In the genomic region with DNA sequence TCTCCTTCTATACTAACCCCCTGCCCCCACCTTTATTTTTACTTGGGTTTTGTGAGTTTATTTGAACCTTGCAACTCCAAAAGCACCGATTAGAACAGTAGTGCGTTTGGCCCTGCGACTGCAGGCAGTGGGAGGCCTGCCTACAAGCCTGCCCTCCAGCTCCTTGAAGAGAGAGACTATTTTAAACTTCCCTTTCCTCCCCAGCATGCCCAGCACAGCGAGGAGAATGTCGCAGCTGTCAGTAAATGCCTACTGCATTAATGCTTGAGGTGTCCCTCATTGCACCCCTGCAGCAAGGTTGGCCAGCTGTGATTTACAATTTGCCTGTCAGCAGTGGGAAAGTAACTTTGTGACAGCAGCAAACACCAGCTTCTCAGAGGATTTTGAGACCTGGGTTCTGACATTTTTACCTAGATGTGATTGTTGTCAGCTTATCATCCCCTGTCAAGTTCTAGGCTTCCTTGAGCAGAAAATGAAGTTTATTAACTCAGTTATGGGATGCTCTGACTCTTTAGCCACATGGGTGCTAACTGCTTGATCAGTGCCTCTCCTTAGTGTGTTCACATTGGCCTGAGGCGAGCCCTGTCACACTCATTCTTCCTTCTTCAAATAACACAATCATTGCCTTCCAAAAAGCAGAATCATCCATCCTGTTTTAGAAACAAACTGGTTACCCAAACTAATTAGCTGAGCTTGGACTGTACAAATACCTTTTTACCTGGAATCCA, we compare ENCODE assay signal across 23 cellular contexts.
DNase-seq lines count a peak whose midpoint lies in the region; ATAC-seq and TF ChIP-seq lines count a peak whose summit lies in the region.
"Had no signal": no experiment of that assay in that cellular context is flagged by ENCODE, and none has a peak within 500 bp of the region (broad histone marks: within the 10 kb centered on the region; RNA-seq: fewer than 3 reads in every experiment).

No MANE protein-coding gene starts in this region.

- no peaks in the 10 kb centered on the region for H3K36me3 ChIP-seq in stomach
- H3K36me3 ChIP-seq: ascending aorta, sigmoid colon, upper lobe of right lung had no signal

- no peak overlapping the region for H3K4me3 ChIP-seq in stomach
- H3K4me3 ChIP-seq: ascending aorta, sigmoid colon, SK-N-MC, upper lobe of right lung had no signal

- DNase-seq in M059J (ENCODE audit: low read depth) (peak; percentile 5), UCSD-AML1 (lab: John Stamatoyannopoulos, UW; ENCODE audit: unreplicated experiment) (peak; percentile 20), inferior parietal cortex (ENCODE audit: extremely low spot score) (peak; percentile 38), pons (ENCODE audit: low spot score) (peak; percentile 78), COLO668 (lab: John Stamatoyannopoulos, UW; ENCODE audit: unreplicated experiment) (no peak), stomach (no peak)
- no peak for DNase-seq in stimulated activated CD4-positive, alpha-beta T cell treated with anti-CD3 and anti-CD28 coated beads, Interleukin-15, amount 100 ng/mL, for 24 hours
- DNase-seq: activated CD4-positive, alpha-beta T cell treated with anti-CD3 and anti-CD28 coated beads, Interleukin-2, amount 10 ng/mL, durations not matched to agents 7 days and 5 days; activated naive CD4-positive, alpha-beta T cell treated with anti-CD3 and anti-CD28 coated beads for 36 hours; activated T-cell treated with anti-CD3 and anti-CD28 coated beads, Interleukin-2, amount 50 U/mL, for 72 hours; CD4-positive, alpha-beta memory T cell; mesendoderm; naive thymus-derived CD8-positive, alpha-beta T cell; NCI-H1694; NCI-H510A treated with DMSO at 0.1 percent for 48 hours; sigmoid colon; T-helper 17 cell; upper lobe of right lung had no signal

- intact Hi-C loops in stomach (cut with DNase I; ENCODE audit: low total_unique reads): loop anchor here (5.0 kb wide), 1 partner anchor 279 kb away; no protein-coding TSS in a partner anchor

- H3K27ac ChIP-seq in stomach: no peak overlapping the region
- H3K27ac ChIP-seq: ascending aorta, KMS-11, RWPE1, sigmoid colon, SK-N-MC, upper lobe of right lung had no signal

- no peak for TF ChIP-seq EP300 in stomach (IDR thresholded peaks at IDR 0.05)

- H3K27me3 ChIP-seq in stomach: no peaks in the 10 kb centered on the region
- H3K27me3 ChIP-seq: ascending aorta, sigmoid colon, upper lobe of right lung had no signal

- peaks cover 0 to 10% (median 4%) of the 10 kb centered on the region in 4 donors for H3K4me1 ChIP-seq in stomach
- H3K4me1 ChIP-seq: ascending aorta, upper lobe of right lung had no signal

- H3K9me3 ChIP-seq in stomach: no peaks in the 10 kb centered on the region
- H3K9me3 ChIP-seq: ascending aorta, sigmoid colon, upper lobe of right lung had no signal

- TF ChIP-seq CTCF in stomach (IDR thresholded peaks at IDR 0.05): no peak

- no peak for ATAC-seq in GM19395 (IDR thresholded peaks at IDR 0.05; ENCODE audit: unreplicated experiment)
- ATAC-seq: activated T-cell treated with anti-CD3 and anti-CD28 coated beads, Interleukin-2, amount 50 U/mL, for 72 hours; naive thymus-derived CD8-positive, alpha-beta T cell; T-helper 17 cell; upper lobe of right lung had no signal

- whole genome bisulfite sequencing in stomach, 5 donors: 72 to 90% (median 79%) methylated on average over 6 of the region's 6 CpGs

- TF ChIP-seq POLR2A in stomach (IDR thresholded peaks at IDR 0.05): no peak

Comparison
In these comparisons a context has a peak if more than half of its experiments do, and no peak if none do; other contexts are left out.
1. DNase-seq: peak in M059J (single experiment), UCSD-AML1 (single experiment), inferior parietal cortex (single experiment) and pons (single experiment); none in COLO668 (single experiment), stimulated activated CD4-positive, alpha-beta T cell treated with anti-CD3 and anti-CD28 coated beads, Interleukin-15, amount 100 ng/mL, for 24 hours (single experiment) and stomach (single experiment).